Comparison of ENCODE assay signal across 14 cellular contexts in genomic region chr6:83609248-83609647, GRCh38.
DNase-seq lines count a peak whose midpoint lies in the region; TF ChIP-seq lines count a peak whose summit lies in the region.
"Had no signal": no experiment of that assay in that cellular context is flagged by ENCODE, and none has a peak within 500 bp of the region (broad histone marks: within the 10 kb centered on the region; RNA-seq: fewer than 3 reads in every experiment).

No MANE protein-coding gene starts in this region.

- H3K36me3 ChIP-seq in BE2C: no peaks in the 10 kb centered on the region
- H3K36me3 ChIP-seq: BLaER1 treated with 17β-estradiol and CSF1 and Interleukin-3, amounts not matched to agents 10 nM and 100 nM had no signal

- H3K9me3 ChIP-seq in BE2C: no peaks in the 10 kb centered on the region
- H3K9me3 ChIP-seq: BLaER1 treated with 17β-estradiol and CSF1 and Interleukin-3, amounts not matched to agents 10 nM and 100 nM had no signal

- no peak for TF ChIP-seq CTCF in BE2C (IDR thresholded peaks at IDR 0.05; ENCODE audit: low read depth, low read length)

- DNase-seq in BE2C (peak; percentile 93), NCI-H1417 (lab: John Stamatoyannopoulos, UW) (peak; percentile 28 to 96 (median 73)), NCI-H2107 (lab: John Stamatoyannopoulos, UW) (peak; percentile 1), NCI-H748 treated with DMSO at 0.1 percent for 48 hours (lab: John Stamatoyannopoulos, UW) (peak; percentile 89), KG1 (lab: John Stamatoyannopoulos, UW) (no peak), kidney tubule cell (ENCODE audit: low spot score) (no peak), NCI-H2029 treated with DMSO at 0.1 percent for 48 hours (lab: John Stamatoyannopoulos, UW) (no peak)
- no peak for DNase-seq in stimulated activated naive CD4-positive, alpha-beta T cell (lab: John Stamatoyannopoulos, UW)
- DNase-seq: 8988T, GM23248, NCI-H226, NCI-H82, SHP77 had no signal

- no peak overlapping the region for H3K4me3 ChIP-seq in BE2C (ENCODE audit: low read depth, low read length)
- H3K4me3 ChIP-seq: BLaER1 treated with 17β-estradiol and CSF1 and Interleukin-3, amounts not matched to agents 10 nM and 100 nM; GM23248 had no signal

- H3K4me1 ChIP-seq in BE2C: peaks cover 27% of the 10 kb centered on the region
- H3K4me1 ChIP-seq: BLaER1 treated with 17β-estradiol and CSF1 and Interleukin-3, amounts not matched to agents 10 nM and 100 nM had no signal

- H3K27me3 ChIP-seq in BE2C: no peaks in the 10 kb centered on the region
- H3K27me3 ChIP-seq: BLaER1 treated with 17β-estradiol and CSF1 and Interleukin-3, amounts not matched to agents 10 nM and 100 nM had no signal

Comparison
In these comparisons a context has a peak if more than half of its experiments do, and no peak if none do; other contexts are left out.
1. DNase-seq: peak in BE2C (single experiment), NCI-H1417 (3 of 3), NCI-H2107 (single experiment) and NCI-H748 treated with DMSO at 0.1 percent for 48 hours (single experiment); none in KG1 (single experiment), stimulated activated naive CD4-positive, alpha-beta T cell (0 of 6), kidney tubule cell (single experiment) and NCI-H2029 treated with DMSO at 0.1 percent for 48 hours (single experiment).